Comparison of ENCODE assay signal across 8 cellular contexts in genomic region chr7:5679741-5680473, GRCh38.
DNase-seq lines count a peak whose midpoint lies in the region; ATAC-seq, FAIRE-seq and TF ChIP-seq lines count a peak whose summit lies in the region.

No MANE protein-coding gene starts in this region.

- H3K9me2 ChIP-seq in PC-9 (ENCODE audit: insufficient read depth), result no peaks in the 10 kb centered on the region

- POLR2A ChIA-PET in PC-9 (lab: Charles Lee; ENCODE audit: unreplicated experiment), result interaction anchor here (0.5 to 0.7 kb wide), 2 partner anchors 23 to 495 kb away, joined by 3 to 4 read pairs; no protein-coding TSS in a partner anchor

- H3K27me3 ChIP-seq in pancreas (no peaks in the 10 kb centered on the region), PC-9 (ENCODE audit: insufficient read depth, low read depth) (no peaks in the 10 kb centered on the region)

- H3K79me2 ChIP-seq in PC-9 (ENCODE audit: low read depth), result no peaks in the 10 kb centered on the region

- CTCF ChIA-PET in PC-9 (lab: Charles Lee), result interaction anchor here (0.7 kb wide), 1 partner anchor 10 kb away, joined by 12 read pairs; no protein-coding TSS in a partner anchor

- no peaks in the 10 kb centered on the region for H3K9me3 Mint-ChIP-seq in dendritic cell treated with granulocyte-macrophage colony-stimulating factor and Interleukin-4, amounts not matched to agents 40 ng/mL and 50 ng/mL, for 4 days

- 83 to 86% methylated on average over 19 of the region's 19 CpGs for WGBS in pancreas, 2 donors

- H3K4me3 Mint-ChIP-seq in dendritic cell treated with granulocyte-macrophage colony-stimulating factor and Interleukin-4, amounts not matched to agents 40 ng/mL and 50 ng/mL, for 4 days, result peak overlapping the region; percentile 35

- peaks cover 37% of the 10 kb centered on the region for H3K36me3 Mint-ChIP-seq in dendritic cell treated with granulocyte-macrophage colony-stimulating factor and Interleukin-4, amounts not matched to agents 40 ng/mL and 50 ng/mL, for 4 days (ENCODE audit: low read depth)

- FAIRE-seq in pancreas (lab: Jason Lieb, UNC), result no peak

- no peaks in the 10 kb centered on the region for H3K36me3 ChIP-seq in pancreas
- H3K36me3 ChIP-seq in PC-9 (ENCODE audit: low read depth), result no peaks in the 10 kb centered on the region

- H3K4me1 ChIP-seq in pancreas (no peaks in the 10 kb centered on the region), PC-9 (replicated peaks; ENCODE audit: insufficient read depth) (no peaks in the 10 kb centered on the region)

- H3K27me3 Mint-ChIP-seq in dendritic cell treated with granulocyte-macrophage colony-stimulating factor and Interleukin-4, amounts not matched to agents 40 ng/mL and 50 ng/mL, for 4 days, result no peaks in the 10 kb centered on the region

- DNase-seq in pancreas, result peak in 1 of 6 donors; percentile 43
- no peak for DNase-seq in PC-9
- no peak for DNase-seq in SW480 (ENCODE audit: low spot score)
- DNase-seq in activated CD4-positive, alpha-beta T cell treated with anti-CD3 and anti-CD28 coated beads for 48 hours, result no peak

- H3K4me3 ChIP-seq in pancreas (no peak overlapping the region), PC-9 (no peak overlapping the region)

- H3K27ac ChIP-seq in pancreas, result no peak overlapping the region
- H3K27ac ChIP-seq in PC-9, result no peak overlapping the region

- BruUV-seq in PC-9 (replicated peaks; lab: Mats Ljungman, UMichigan), result no TSS peak

- H3F3A ChIP-seq in PC-9 (ENCODE audit: insufficient read depth, low read depth), result peaks cover 18% of the 10 kb centered on the region; the same call in 1 of the 2 replicates

- no peak overlapping the region for H2AFZ ChIP-seq in PC-9

- H3K9me3 ChIP-seq in pancreas (no peaks in the 10 kb centered on the region), PC-9 (ENCODE audit: insufficient read depth, low read depth) (no peaks in the 10 kb centered on the region)

- ATAC-seq in GM18909 (IDR thresholded peaks at IDR 0.05; ENCODE audit: poor library complexity, unreplicated experiment) (peak; percentile 59), HG03108 (IDR thresholded peaks at IDR 0.05; ENCODE audit: unreplicated experiment) (peak; percentile 41), pancreas (peak in 3 of 4 donors; percentile 53 to 67 (median 59)), GM21367 (IDR thresholded peaks at IDR 0.05; ENCODE audit: unreplicated experiment) (no peak)

- H3K4me2 ChIP-seq in PC-9, result no peak overlapping the region

- H3K4me1 Mint-ChIP-seq in dendritic cell treated with granulocyte-macrophage colony-stimulating factor and Interleukin-4, amounts not matched to agents 40 ng/mL and 50 ng/mL, for 4 days (ENCODE audit: low read depth), result peaks cover 90% of the 10 kb centered on the region

- H4K20me1 ChIP-seq in PC-9 (ENCODE audit: insufficient read depth), result peaks cover 13% of the 10 kb centered on the region; the same call in 1 of the 2 replicates

- H3K27ac Mint-ChIP-seq in dendritic cell treated with granulocyte-macrophage colony-stimulating factor and Interleukin-4, amounts not matched to agents 40 ng/mL and 50 ng/mL, for 4 days, result peak overlapping the region; percentile 82

- intact Hi-C loops in dendritic cell treated with granulocyte-macrophage colony-stimulating factor and Interleukin-4, amounts not matched to agents 40 ng/mL and 50 ng/mL, for 4 days (cut with micrococcal nuclease), result no loop called here
- intact Hi-C loops in pancreas (cut with DNase I), result no loop called here
- intact Hi-C loops in PC-9 (cut with micrococcal nuclease; ENCODE audit: unreplicated experiment), result loop anchor here (5.0 kb wide), 2 partner anchors 313 to 438 kb away; no protein-coding TSS in a partner anchor

- TF ChIP-seq CTCF in pancreas (IDR thresholded peaks at IDR 0.05), result no peak
- TF ChIP-seq CTCF in PC-9 (conservative IDR thresholded peaks at IDR 0.05), result no peak
